16 cellular contexts compared by ENCODE assay signal in genomic region chr22:48560836-48561235, GRCh38.
DNase-seq lines count a peak whose midpoint lies in the region; ATAC-seq and TF ChIP-seq lines count a peak whose summit lies in the region.
"Had no signal": no experiment of that assay in that cellular context is flagged by ENCODE, and none has a peak within 500 bp of the region (broad histone marks: within the 10 kb centered on the region; RNA-seq: fewer than 3 reads in every experiment).

No MANE protein-coding gene starts in this region.

- 91 to 96% methylated on average over 5 of the region's 5 CpGs for WGBS in ectodermal cell, 2 experiments

- no peaks in the 10 kb centered on the region for H3K36me3 ChIP-seq in ectodermal cell (ENCODE audit: control insufficient read depth, insufficient read depth, low read length)
- no peaks in the 10 kb centered on the region for H3K36me3 ChIP-seq in lower lobe of right lung
- H3K36me3 ChIP-seq: HAP-1 had no signal

- H3K4me3 Mint-ChIP-seq in activated naive CD4-positive, alpha-beta T cell treated with anti-CD3 and anti-CD28 coated beads, Interleukin-2, amount 10 ng/mL, durations not matched to agents 7 days and 5 days: no peak overlapping the region
- H3K4me3 Mint-ChIP-seq: CD4-positive, alpha-beta T cell had no signal

- intact Hi-C loops in lower lobe of right lung (cut with DNase I): no loop called here

- H3K4me1 Mint-ChIP-seq in activated naive CD4-positive, alpha-beta T cell treated with anti-CD3 and anti-CD28 coated beads, Interleukin-2, amount 10 ng/mL, durations not matched to agents 7 days and 5 days: no peaks in the 10 kb centered on the region

- CTCF ChIA-PET in activated naive CD4-positive, alpha-beta T cell treated with anti-CD3 and anti-CD28 coated beads, Interleukin-2, amount 10 ng/mL, durations not matched to agents 7 days and 5 days (lab: Charles Lee): no interaction called here

- no peaks in the 10 kb centered on the region for H3K27me3 ChIP-seq in ectodermal cell (ENCODE audit: control insufficient read depth, insufficient read depth, low read length, poor library complexity, severe bottlenecking)
- no peaks in the 10 kb centered on the region for H3K27me3 ChIP-seq in lower lobe of right lung (ENCODE audit: low read depth)

- H3K27me3 Mint-ChIP-seq in activated naive CD4-positive, alpha-beta T cell treated with anti-CD3 and anti-CD28 coated beads, Interleukin-2, amount 10 ng/mL, durations not matched to agents 7 days and 5 days: no peaks in the 10 kb centered on the region

- no peak for ATAC-seq in activated naive CD4-positive, alpha-beta T cell treated with anti-CD3 and anti-CD28 coated beads, Interleukin-2, amount 50 U/mL, for 72 hours
- ATAC-seq in lower lobe of right lung (no peak), HG03520 (IDR thresholded peaks at IDR 0.05; ENCODE audit: unreplicated experiment) (no peak)
- ATAC-seq: A549 had no signal

- H3K27ac ChIP-seq in ectodermal cell (ENCODE audit: insufficient read depth, low read depth, low read length, poor library complexity, severe bottlenecking) (peak overlapping the region; percentile 63), lower lobe of right lung (no peak overlapping the region)
- H3K27ac ChIP-seq: 22Rv1, A549, C4-2B, GM23248 had no signal

- no peaks in the 10 kb centered on the region for H3K36me3 Mint-ChIP-seq in activated naive CD4-positive, alpha-beta T cell treated with anti-CD3 and anti-CD28 coated beads, Interleukin-2, amount 10 ng/mL, durations not matched to agents 7 days and 5 days
- H3K36me3 Mint-ChIP-seq in activated naive CD4-positive, alpha-beta T cell treated with anti-CD3 and anti-CD28 coated beads, Interleukin-2, amount 50 U/mL, for 72 hours: no peaks in the 10 kb centered on the region

- peak overlapping the region; percentile 24 for H3K27ac Mint-ChIP-seq in activated naive CD4-positive, alpha-beta T cell treated with anti-CD3 and anti-CD28 coated beads, Interleukin-2, amount 10 ng/mL, durations not matched to agents 7 days and 5 days
- H3K27ac Mint-ChIP-seq in activated naive CD4-positive, alpha-beta T cell treated with anti-CD3 and anti-CD28 coated beads, Interleukin-2, amount 50 U/mL, for 72 hours: no peak overlapping the region
- H3K27ac Mint-ChIP-seq: CD4-positive, alpha-beta T cell had no signal

- no peaks in the 10 kb centered on the region for H3K9me3 Mint-ChIP-seq in activated naive CD4-positive, alpha-beta T cell treated with anti-CD3 and anti-CD28 coated beads, Interleukin-2, amount 10 ng/mL, durations not matched to agents 7 days and 5 days
- no peaks in the 10 kb centered on the region for H3K9me3 Mint-ChIP-seq in activated naive CD4-positive, alpha-beta T cell treated with anti-CD3 and anti-CD28 coated beads, Interleukin-2, amount 50 U/mL, for 72 hours
- H3K9me3 Mint-ChIP-seq: CD4-positive, alpha-beta T cell had no signal

- no peaks in the 10 kb centered on the region for H3K9me3 ChIP-seq in ectodermal cell (ENCODE audit: control insufficient read depth, low read length)
- H3K9me3 ChIP-seq in lower lobe of right lung: no peaks in the 10 kb centered on the region
- H3K9me3 ChIP-seq: A549, Caco-2, HAP-1 had no signal

- H3K4me1 ChIP-seq in ectodermal cell (ENCODE audit: control insufficient read depth, insufficient read depth, low read length): peaks cover 5% of the 10 kb centered on the region
- H3K4me1 ChIP-seq in lower lobe of right lung: no peaks in the 10 kb centered on the region
- H3K4me1 ChIP-seq: A549, Caco-2, HAP-1 had no signal

- DNase-seq in activated naive CD4-positive, alpha-beta T cell treated with anti-CD3 and anti-CD28 coated beads, Interleukin-2, amount 10 ng/mL, durations not matched to agents 7 days and 5 days: no peak
- DNase-seq in activated naive CD4-positive, alpha-beta T cell treated with anti-CD3 and anti-CD28 coated beads, Interleukin-2, amount 50 U/mL, for 72 hours (ENCODE audit: low spot score in 2 of 2): no peak
- DNase-seq in lower lobe of right lung (peak; percentile 12), hypothalamus (lab: John Stamatoyannopoulos, UW) (no peak)
- DNase-seq in activated CD8-positive, alpha-beta memory T cell treated with anti-CD3 and anti-CD28 coated beads, Interleukin-2, amount 50 U/mL, for 48 hours: no peak
- DNase-seq: AML-193; Caco-2; CD4-positive, alpha-beta T cell; GM23248; IMR-90 had no signal

- no peak overlapping the region for H3K4me3 ChIP-seq in ectodermal cell (ENCODE audit: insufficient read depth, low read depth, low read length)
- no peak overlapping the region for H3K4me3 ChIP-seq in lower lobe of right lung
- H3K4me3 ChIP-seq: A549, GM23248, HAP-1 had no signal

- TF ChIP-seq CTCF in lower lobe of right lung (IDR thresholded peaks at IDR 0.05): no peak
